ENCODE assay signal across 9 cellular contexts in the genomic region with DNA sequence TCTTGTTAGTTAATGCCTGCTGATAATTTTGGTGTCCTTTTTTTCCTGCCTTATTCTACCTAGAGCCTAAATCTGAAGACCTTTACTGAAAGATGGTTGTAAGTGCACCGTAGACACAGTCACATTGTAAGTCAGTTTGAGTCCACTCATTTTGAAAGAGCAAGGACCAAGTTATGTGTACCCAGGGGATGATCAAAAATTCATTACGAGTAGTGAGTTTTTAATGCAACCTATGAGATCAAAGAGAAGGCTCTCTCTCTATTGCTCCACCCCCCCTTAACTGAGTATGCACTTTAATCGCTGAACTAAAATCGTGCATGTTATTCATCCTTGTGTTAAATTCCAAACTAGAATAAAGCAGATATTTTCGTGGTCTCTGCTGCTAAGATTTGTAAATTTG. TPM values are rescaled to one million over a fixed set of nuclear protein-coding genes. Genes with fewer than 3 reads are reported as not detected.
DNase-seq lines count a peak whose midpoint lies in the region; ATAC-seq and TF ChIP-seq lines count a peak whose summit lies in the region.
"Had no signal": no experiment of that assay in that cellular context is flagged by ENCODE, and none has a peak within 500 bp of the region (broad histone marks: within the 10 kb centered on the region; RNA-seq: fewer than 3 reads in every experiment).

No MANE protein-coding gene starts in this region.

- no peaks in the 10 kb centered on the region; the same call in 1 of the 2 replicates for H4K20me1 ChIP-seq in GM23338 (replicated peaks; ENCODE audit: insufficient read depth)

- no peaks in the 10 kb centered on the region for H3F3A ChIP-seq in GM23338 (replicated peaks; ENCODE audit: low read depth)

- H3K4me3 ChIP-seq in A673 (ENCODE audit: low read depth, low read length, poor library complexity, severe bottlenecking): peak overlapping the region; percentile 64
- H3K4me3 ChIP-seq in GM23338: peak overlapping the region; percentile 90
- peak overlapping the region in 1 of 2 donors; percentile 15 for H3K4me3 ChIP-seq in testis

- no peak for TF ChIP-seq CTCF in A673 (conservative IDR thresholded peaks at IDR 0.05; ENCODE audit: low read depth, low read length)
- no peak for TF ChIP-seq CTCF in GM23338 (conservative IDR thresholded peaks at IDR 0.05; ENCODE audit: low read depth in 2 of 2)
- no peak for TF ChIP-seq CTCF in testis (IDR thresholded peaks at IDR 0.05)

- no peak overlapping the region for H2AFZ ChIP-seq in GM23338

- H3K27ac ChIP-seq in A673 (ENCODE audit: low read depth, low read length, poor library complexity, severe bottlenecking) (no peak overlapping the region), GM23338 (ENCODE audit: low read depth) (no peak overlapping the region), testis (no peak overlapping the region)

- H3K27me3 Mint-ChIP-seq in GM23338 (ENCODE audit: insufficient read depth, low read depth, poor library complexity): peaks cover 12% of the 10 kb centered on the region
- H3K27me3 Mint-ChIP-seq in activated T-helper 17 cell treated with anti-CD3 and anti-CD28 coated beads, Interleukin-2, amount 50 U/mL, for 72 hours: no peaks in the 10 kb centered on the region

- no peak for ATAC-seq in GM23338
- no peak for ATAC-seq in activated T-helper 17 cell treated with anti-CD3 and anti-CD28 coated beads, Interleukin-2, amount 50 U/mL, for 72 hours (replicated peaks)
- no peak for ATAC-seq in GM21390 (IDR thresholded peaks at IDR 0.05; ENCODE audit: unreplicated experiment)
- ATAC-seq in HG02981 (IDR thresholded peaks at IDR 0.05; ENCODE audit: unreplicated experiment): no peak

- H3K9me2 ChIP-seq in GM23338 (ENCODE audit: insufficient read depth): no peaks in the 10 kb centered on the region

- intact Hi-C loops in A673 (cut with micrococcal nuclease; ENCODE audit: unreplicated experiment) (loop anchor here (10.0 kb wide), 1 partner anchor 509 kb away; no protein-coding TSS in a partner anchor), testis (cut with DNase I; ENCODE audit: low total_unique reads) (loop anchor here (10.0 kb wide), 1 partner anchor 321 kb away; no protein-coding TSS in a partner anchor)

- no TSS peak for BruUV-seq in A673 (replicated peaks; lab: Mats Ljungman, UMichigan)

- DNase-seq in A673 (ENCODE audit: low spot score) (no peak), GM23338 (ENCODE audit: low spot score) (no peak), lung microvascular endothelial cell (ENCODE audit: low read depth in 2 of 2) (peak; percentile 6 to 11), LoVo (ENCODE audit: low spot score) (no peak), testis (no peak)
- DNase-seq: SHP77 had no signal

- H3K9me3 Mint-ChIP-seq in GM23338: 0 out of 3 replicates have a peak, but pooled peaks cover 6% of the 10 kb centered on the region
- no peaks in the 10 kb centered on the region for H3K9me3 Mint-ChIP-seq in activated T-helper 17 cell treated with anti-CD3 and anti-CD28 coated beads, Interleukin-2, amount 50 U/mL, for 72 hours

- TF ChIP-seq POLR2A in testis (IDR thresholded peaks at IDR 0.05): no peak

- peaks cover 53% of the 10 kb centered on the region for H3K79me2 ChIP-seq in GM23338 (replicated peaks; ENCODE audit: insufficient read depth)

- H3K4me3 Mint-ChIP-seq in GM23338: peak overlapping the region; percentile 96
- H3K4me3 Mint-ChIP-seq in activated T-helper 17 cell treated with anti-CD3 and anti-CD28 coated beads, Interleukin-2, amount 50 U/mL, for 72 hours: peak overlapping the region; percentile 92

- H3K27me3 ChIP-seq in A673 (replicated peaks; ENCODE audit: insufficient read depth, low read depth, low read length, poor library complexity) (no peaks in the 10 kb centered on the region), GM23338 (ENCODE audit: insufficient read depth) (no peaks in the 10 kb centered on the region), testis (no peaks in the 10 kb centered on the region)

- H3K36me3 ChIP-seq in A673 (ENCODE audit: insufficient read depth, low read length, poor library complexity, severe bottlenecking) (no peaks in the 10 kb centered on the region), GM23338 (ENCODE audit: insufficient read depth) (peaks cover 4% of the 10 kb centered on the region; the same call in 1 of the 2 replicates), testis (ENCODE audit: low read depth, missing control alignments) (no peaks in the 10 kb centered on the region)

- H3K4me1 ChIP-seq in A673 (ENCODE audit: insufficient read depth, low read length, poor library complexity, severe bottlenecking): peaks cover 49% of the 10 kb centered on the region
- H3K4me1 ChIP-seq in GM23338 (ENCODE audit: insufficient read depth): peaks cover 5% of the 10 kb centered on the region; the same call in 1 of the 2 replicates
- H3K4me1 ChIP-seq in testis: peaks cover 6% of the 10 kb centered on the region

- no peaks in the 10 kb centered on the region for H3K9me3 ChIP-seq in A673 (ENCODE audit: low read depth, low read length, poor library complexity, severe bottlenecking)
- H3K9me3 ChIP-seq in testis: no peaks in the 10 kb centered on the region

- H3K4me1 Mint-ChIP-seq in GM23338: peaks cover 15% of the 10 kb centered on the region
- H3K4me1 Mint-ChIP-seq in activated T-helper 17 cell treated with anti-CD3 and anti-CD28 coated beads, Interleukin-2, amount 50 U/mL, for 72 hours: peaks cover 18% of the 10 kb centered on the region

- no peak overlapping the region for H3K27ac Mint-ChIP-seq in GM23338
- peak overlapping the region; percentile 74 for H3K27ac Mint-ChIP-seq in activated T-helper 17 cell treated with anti-CD3 and anti-CD28 coated beads, Interleukin-2, amount 50 U/mL, for 72 hours

- peaks cover 2% of the 10 kb centered on the region; the same call in 1 of the 3 replicates for H3K36me3 Mint-ChIP-seq in GM23338 (ENCODE audit: low read depth)
- peaks cover 11% of the 10 kb centered on the region for H3K36me3 Mint-ChIP-seq in activated T-helper 17 cell treated with anti-CD3 and anti-CD28 coated beads, Interleukin-2, amount 50 U/mL, for 72 hours (ENCODE audit: low read depth)

- peak overlapping the region; percentile 93 for H3K4me2 ChIP-seq in GM23338

- POLR2A ChIA-PET in A673 (lab: Charles Lee; ENCODE audit: low non-redundant PET): interaction anchor here (0.6 kb wide), 1 partner anchor 67 kb away, joined by 6 read pairs; no protein-coding TSS in a partner anchor

- CTCF ChIA-PET in A673 (lab: Charles Lee): interaction anchor here (0.6 kb wide), 2 partner anchors 157 to 461 kb away, joined by 6 to 7 read pairs; no protein-coding TSS in a partner anchor

- 17 to 26% methylated on average over 5 of the region's 5 CpGs for WGBS in testis, 2 donors

TF ChIP-seq in GM23338, 12 proteins besides CTCF, POLR2A, EP300 and RAD21 (continues in another document):
- no peak for TF ChIP-seq CREB1 (CRISPR knock-in tag; IDR thresholded peaks at IDR 0.05; ENCODE audit: low read depth)

RNA-seq across cellular contexts. Expression of a gene that starts 1.8 kb away (rescaled TPM):
- total RNA-seq in A673 (2021): 32.8 and 43.6 TPM in 2 replicates
- 35.3 and 36.4 TPM in 2 replicates for total RNA-seq in GM23338 (2014; rRNA removed; shearing (Covaris generic))
- 10.4 and 11.3 TPM in 2 replicates for polyA plus RNA-seq in GM23338 (2016; fragmentation: Nextera tagmentation; extraction: Ambion mirVana)
- total RNA-seq in activated T-helper 17 cell treated with anti-CD3 and anti-CD28 coated beads, Interleukin-2, amount 50 U/mL, for 72 hours: 10 to 100 TPM; 15.5 to 23.6 TPM
- total RNA-seq in lung microvascular endothelial cell: 33.1 and 56.9 TPM in 2 replicates
- 10 to 100 TPM; 10.6 to 11.5 TPM for total RNA-seq in testis
- 9.1 TPM for polyA plus RNA-seq in testis (ENCODE audit: insufficient read depth, low read depth, low replicate concordance)

Comparison
In these comparisons a context has a peak if more than half of its experiments do, and no peak if none do; other contexts are left out.
1. DNase-seq: peak in lung microvascular endothelial cell (2 of 2); none in A673 (single experiment), GM23338 (single experiment), LoVo (single experiment) and testis (single experiment).